In the genomic region with DNA sequence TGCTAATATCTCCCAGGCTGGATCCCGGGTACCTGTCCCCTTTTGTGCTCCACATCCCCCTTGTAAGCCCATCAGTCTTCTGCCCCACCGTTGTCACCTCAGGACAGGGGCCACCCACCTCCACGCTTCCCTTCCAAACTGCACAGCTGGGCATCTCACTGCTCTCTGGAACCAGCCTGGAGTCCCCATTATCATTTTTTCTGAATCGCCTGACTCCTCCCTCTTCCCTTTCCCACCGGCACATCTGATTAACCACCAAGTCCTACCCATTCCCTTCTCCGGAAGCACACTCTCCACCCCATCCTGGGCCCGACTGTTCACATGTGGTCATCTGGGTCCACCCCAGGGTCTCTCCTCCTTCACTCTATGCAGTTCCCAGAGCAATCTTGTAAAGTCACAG, we compare ENCODE assay signal across 1 cellular context.
TF ChIP-seq lines count a peak whose summit lies in the region.

No MANE protein-coding gene starts in this region.

TF ChIP-seq in HCT116, 20 proteins besides CTCF, POLR2A, EP300 and RAD21:
- TF ChIP-seq, protein P1, sequence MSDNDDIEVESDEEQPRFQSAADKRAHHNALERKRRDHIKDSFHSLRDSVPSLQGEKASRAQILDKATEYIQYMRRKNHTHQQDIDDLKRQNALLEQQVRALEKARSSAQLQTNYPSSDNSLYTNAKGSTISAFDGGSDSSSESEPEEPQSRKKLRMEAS (IDR thresholded peaks at IDR 0.05), result no peak
- no peak for TF ChIP-seq FOSL1 (IDR thresholded peaks at IDR 0.05; ENCODE audit: low read depth)
- no peak for TF ChIP-seq TCF7L2 (IDR thresholded peaks at IDR 0.05; ENCODE audit: borderline replicate concordance, extremely low read depth, insufficient read depth, insufficient read length)
- TF ChIP-seq CEBPB (IDR thresholded peaks at IDR 0.05; ENCODE audit: low read depth), result no peak
- TF ChIP-seq, protein P2, sequence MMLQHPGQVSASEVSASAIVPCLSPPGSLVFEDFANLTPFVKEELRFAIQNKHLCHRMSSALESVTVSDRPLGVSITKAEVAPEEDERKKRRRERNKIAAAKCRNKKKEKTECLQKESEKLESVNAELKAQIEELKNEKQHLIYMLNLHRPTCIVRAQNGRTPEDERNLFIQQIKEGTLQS (IDR thresholded peaks at IDR 0.05), result no peak
- TF ChIP-seq SRF (IDR thresholded peaks at IDR 0.05; ENCODE audit: low read depth), result no peak
- no peak for TF ChIP-seq EZH2 (IDR thresholded peaks at IDR 0.05)
- TF ChIP-seq YY1 (IDR thresholded peaks at IDR 0.05; ENCODE audit: extremely low read depth, insufficient replicate concordance, low read depth, low read length), result no peak
- no peak for TF ChIP-seq ZFX (IDR thresholded peaks at IDR 0.05)
- no peak for TF ChIP-seq EZH2phosphoT487 (IDR thresholded peaks at IDR 0.05; ENCODE audit: borderline replicate concordance)
- no peak for TF ChIP-seq SIN3A (IDR thresholded peaks at IDR 0.05; ENCODE audit: low read depth)
- no peak for TF ChIP-seq EGR1 (IDR thresholded peaks at IDR 0.05; ENCODE audit: low read depth)
- no peak for TF ChIP-seq ZNF274 (IDR thresholded peaks at IDR 0.05; ENCODE audit: low read depth, low read length)
- TF ChIP-seq POLR2AphosphoS5 (IDR thresholded peaks at IDR 0.05; ENCODE audit: low read depth, low read length), result no peak
- no peak for TF ChIP-seq CBX3 (IDR thresholded peaks at IDR 0.05; ENCODE audit: low read depth)
- no peak for TF ChIP-seq ELF1 (IDR thresholded peaks at IDR 0.05; ENCODE audit: borderline replicate concordance, low read depth)
- TF ChIP-seq JUND (IDR thresholded peaks at IDR 0.05), result no peak
- TF ChIP-seq, protein P3, sequence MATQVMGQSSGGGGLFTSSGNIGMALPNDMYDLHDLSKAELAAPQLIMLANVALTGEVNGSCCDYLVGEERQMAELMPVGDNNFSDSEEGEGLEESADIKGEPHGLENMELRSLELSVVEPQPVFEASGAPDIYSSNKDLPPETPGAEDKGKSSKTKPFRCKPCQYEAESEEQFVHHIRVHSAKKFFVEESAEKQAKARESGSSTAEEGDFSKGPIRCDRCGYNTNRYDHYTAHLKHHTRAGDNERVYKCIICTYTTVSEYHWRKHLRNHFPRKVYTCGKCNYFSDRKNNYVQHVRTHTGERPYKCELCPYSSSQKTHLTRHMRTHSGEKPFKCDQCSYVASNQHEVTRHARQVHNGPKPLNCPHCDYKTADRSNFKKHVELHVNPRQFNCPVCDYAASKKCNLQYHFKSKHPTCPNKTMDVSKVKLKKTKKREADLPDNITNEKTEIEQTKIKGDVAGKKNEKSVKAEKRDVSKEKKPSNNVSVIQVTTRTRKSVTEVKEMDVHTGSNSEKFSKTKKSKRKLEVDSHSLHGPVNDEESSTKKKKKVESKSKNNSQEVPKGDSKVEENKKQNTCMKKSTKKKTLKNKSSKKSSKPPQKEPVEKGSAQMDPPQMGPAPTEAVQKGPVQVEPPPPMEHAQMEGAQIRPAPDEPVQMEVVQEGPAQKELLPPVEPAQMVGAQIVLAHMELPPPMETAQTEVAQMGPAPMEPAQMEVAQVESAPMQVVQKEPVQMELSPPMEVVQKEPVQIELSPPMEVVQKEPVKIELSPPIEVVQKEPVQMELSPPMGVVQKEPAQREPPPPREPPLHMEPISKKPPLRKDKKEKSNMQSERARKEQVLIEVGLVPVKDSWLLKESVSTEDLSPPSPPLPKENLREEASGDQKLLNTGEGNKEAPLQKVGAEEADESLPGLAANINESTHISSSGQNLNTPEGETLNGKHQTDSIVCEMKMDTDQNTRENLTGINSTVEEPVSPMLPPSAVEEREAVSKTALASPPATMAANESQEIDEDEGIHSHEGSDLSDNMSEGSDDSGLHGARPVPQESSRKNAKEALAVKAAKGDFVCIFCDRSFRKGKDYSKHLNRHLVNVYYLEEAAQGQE (IDR thresholded peaks at IDR 0.05; ENCODE audit: low read depth), result no peak
